Comparison of ENCODE assay signal across 8 cellular contexts in genomic region chr12:93184664-93185368, GRCh38.
DNase-seq lines count a peak whose midpoint lies in the region; ATAC-seq and TF ChIP-seq lines count a peak whose summit lies in the region.
"Had no signal": no experiment of that assay in that cellular context is flagged by ENCODE, and none has a peak within 500 bp of the region (broad histone marks: within the 10 kb centered on the region; RNA-seq: fewer than 3 reads in every experiment).

No MANE protein-coding gene starts in this region.

- H3K36me3 Mint-ChIP-seq in activated T-helper 1 cell treated with anti-CD3 and anti-CD28 coated beads, Interleukin-12 subunit alpha, Interleukin-12 subunit beta, Interleukin-2, Interleukin-4 antibody, amounts not matched to agents 30 ng/mL and 10 ng/mL and 1 ng/mL, durations not matched to agents 14 hours and 24 hours and 36 hours (ENCODE audit: low read depth): peaks cover 3% of the 10 kb centered on the region

- H3K4me1 Mint-ChIP-seq in activated T-helper 1 cell treated with anti-CD3 and anti-CD28 coated beads, Interleukin-12 subunit alpha, Interleukin-12 subunit beta, Interleukin-2, Interleukin-4 antibody, amounts not matched to agents 30 ng/mL and 10 ng/mL and 1 ng/mL, durations not matched to agents 14 hours and 24 hours and 36 hours (ENCODE audit: low read depth): peaks cover 18% of the 10 kb centered on the region

- H3K27me3 ChIP-seq in left lung (no peaks in the 10 kb centered on the region), suprapubic skin (no peaks in the 10 kb centered on the region)

- H3K4me3 ChIP-seq in left lung (no peak overlapping the region), suprapubic skin (no peak overlapping the region)

- ATAC-seq in HG03064 (IDR thresholded peaks at IDR 0.05; ENCODE audit: low read depth, unreplicated experiment): peak; percentile 27
- peak; percentile 31 for ATAC-seq in left lung
- ATAC-seq: HCT116 had no signal

- no peak for TF ChIP-seq EP300 in suprapubic skin (IDR thresholded peaks at IDR 0.05)

- peak overlapping the region; percentile 51 for H3K27ac Mint-ChIP-seq in activated T-helper 1 cell treated with anti-CD3 and anti-CD28 coated beads, Interleukin-12 subunit alpha, Interleukin-12 subunit beta, Interleukin-2, Interleukin-4 antibody, amounts not matched to agents 30 ng/mL and 10 ng/mL and 1 ng/mL, durations not matched to agents 14 hours and 24 hours and 36 hours

- H3K36me3 ChIP-seq in left lung: no peaks in the 10 kb centered on the region
- no peaks in the 10 kb centered on the region for H3K36me3 ChIP-seq in suprapubic skin

- no peak for DNase-seq in activated T-helper 1 cell treated with anti-CD3 and anti-CD28 coated beads, Interleukin-12 subunit alpha, Interleukin-12 subunit beta, Interleukin-2, Interleukin-4 antibody, amounts not matched to agents 30 ng/mL and 10 ng/mL and 1 ng/mL, durations not matched to agents 14 hours and 24 hours and 36 hours (ENCODE audit: low spot score)
- DNase-seq in left lung (no peak), suprapubic skin (ENCODE audit: low spot score in 2 of 2) (no peak), NCI-H69 (lab: John Stamatoyannopoulos, UW) (no peak)
- DNase-seq in NK-92 treated with Interleukin-12 subunit alpha and Interleukin-12 subunit beta, amount 100 ng/mL, for 24 hours (lab: John Stamatoyannopoulos, UW): no peak
- DNase-seq in activated CD4-positive, CD25-positive, alpha-beta regulatory T cell treated with anti-CD3 and anti-CD28 coated beads, Interleukin-2, amount 50 U/mL, for 72 hours: no peak

- TF ChIP-seq CTCF in left lung (IDR thresholded peaks at IDR 0.05) (no peak), suprapubic skin (IDR thresholded peaks at IDR 0.05) (no peak)

- peaks cover 9% of the 10 kb centered on the region for H3K9me3 Mint-ChIP-seq in activated T-helper 1 cell treated with anti-CD3 and anti-CD28 coated beads, Interleukin-12 subunit alpha, Interleukin-12 subunit beta, Interleukin-2, Interleukin-4 antibody, amounts not matched to agents 30 ng/mL and 10 ng/mL and 1 ng/mL, durations not matched to agents 14 hours and 24 hours and 36 hours

- no peaks in the 10 kb centered on the region for H3K27me3 Mint-ChIP-seq in activated T-helper 1 cell treated with anti-CD3 and anti-CD28 coated beads, Interleukin-12 subunit alpha, Interleukin-12 subunit beta, Interleukin-2, Interleukin-4 antibody, amounts not matched to agents 30 ng/mL and 10 ng/mL and 1 ng/mL, durations not matched to agents 14 hours and 24 hours and 36 hours (ENCODE audit: insufficient read depth)

- no peak for TF ChIP-seq POLR2A in suprapubic skin (IDR thresholded peaks at IDR 0.05)

- H3K9me3 ChIP-seq in left lung (no peaks in the 10 kb centered on the region), suprapubic skin (no peaks in the 10 kb centered on the region)

- WGBS in suprapubic skin: 53% methylated on average over 3 of the region's 3 CpGs

- intact Hi-C loops in activated T-helper 1 cell treated with anti-CD3 and anti-CD28 coated beads, Interleukin-12 subunit alpha, Interleukin-12 subunit beta, Interleukin-2, Interleukin-4 antibody, amounts not matched to agents 30 ng/mL and 10 ng/mL and 1 ng/mL, durations not matched to agents 14 hours and 24 hours and 36 hours (cut with micrococcal nuclease): no loop called here
- intact Hi-C loops in left lung (cut with DNase I): no loop called here

- H3K27ac ChIP-seq in left lung: peak overlapping the region; percentile 61 to 89
- peak overlapping the region; percentile 65 for H3K27ac ChIP-seq in suprapubic skin

- no peak overlapping the region for H3K4me3 Mint-ChIP-seq in activated T-helper 1 cell treated with anti-CD3 and anti-CD28 coated beads, Interleukin-12 subunit alpha, Interleukin-12 subunit beta, Interleukin-2, Interleukin-4 antibody, amounts not matched to agents 30 ng/mL and 10 ng/mL and 1 ng/mL, durations not matched to agents 14 hours and 24 hours and 36 hours

- peaks cover 6 to 13% of the 10 kb centered on the region in 2 donors for H3K4me1 ChIP-seq in left lung
- peaks cover 22% of the 10 kb centered on the region for H3K4me1 ChIP-seq in suprapubic skin
